8 cellular contexts compared by ENCODE assay signal in genomic region chr5:140565024-140565779, GRCh38. TPM values are rescaled to one million over a fixed set of nuclear protein-coding genes. Genes with fewer than 3 reads are reported as not detected.
DNase-seq lines count a peak whose midpoint lies in the region; ATAC-seq and TF ChIP-seq lines count a peak whose summit lies in the region.

No MANE protein-coding gene starts in this region.

- H3K4me2 ChIP-seq in Loucy (ENCODE audit: low read depth, low read length, poor library complexity, severe bottlenecking), result peak overlapping the region; percentile 87

- H3K9ac ChIP-seq in Loucy (ENCODE audit: low read depth, low read length, poor library complexity, severe bottlenecking), result peak overlapping the region; percentile 97

- H2AFZ ChIP-seq in Loucy (ENCODE audit: low read length), result peak overlapping the region; percentile 86

- no peak for TF ChIP-seq CTCF in Loucy (conservative IDR thresholded peaks at IDR 0.05; ENCODE audit: low read length)

- no peak for DNase-seq in natural killer cell treated with Interleukin-12 subunit alpha and Interleukin-12 subunit beta and Interleukin-15 and Interleukin-18, amount 100 ng/mL, for 72 hours (ENCODE audit: low spot score)
- DNase-seq in NCI-H1694 treated with DMSO at 0.1 percent for 48 hours (lab: John Stamatoyannopoulos, UW), result no peak
- no peak for DNase-seq in NCI-H2196 (lab: John Stamatoyannopoulos, UW; ENCODE audit: unreplicated experiment)
- DNase-seq in stimulated activated CD4-positive, alpha-beta T cell treated with anti-CD3 and anti-CD28 coated beads, Interleukin-4, amount 100 ng/mL, for 1 hour, result no peak
- DNase-seq in NCI-H146 treated with DMSO at 0.1 percent for 48 hours (lab: John Stamatoyannopoulos, UW; ENCODE audit: unreplicated experiment), result no peak

- no peaks in the 10 kb centered on the region for H3K27me3 ChIP-seq in Loucy (ENCODE audit: insufficient read depth, low read length, poor library complexity, severe bottlenecking)

- peaks cover 6% of the 10 kb centered on the region for H4K20me1 ChIP-seq in Loucy (ENCODE audit: insufficient read depth, low read length, poor library complexity, severe bottlenecking)

- H3K4me3 Mint-ChIP-seq in dendritic cell treated with granulocyte-macrophage colony-stimulating factor and Interleukin-4, amounts not matched to agents 40 ng/mL and 50 ng/mL, for 4 days, result peak overlapping the region; percentile 96
- H3K4me3 Mint-ChIP-seq in natural killer cell treated with Interleukin-12 subunit alpha and Interleukin-12 subunit beta and Interleukin-15 and Interleukin-18, amount 100 ng/mL, for 72 hours, result peak overlapping the region; percentile 94

- peaks cover 65% of the 10 kb centered on the region for H3K36me3 Mint-ChIP-seq in dendritic cell treated with granulocyte-macrophage colony-stimulating factor and Interleukin-4, amounts not matched to agents 40 ng/mL and 50 ng/mL, for 4 days (ENCODE audit: low read depth)
- peaks cover 5% of the 10 kb centered on the region for H3K36me3 Mint-ChIP-seq in natural killer cell treated with Interleukin-12 subunit alpha and Interleukin-12 subunit beta and Interleukin-15 and Interleukin-18, amount 100 ng/mL, for 72 hours

- no peaks in the 10 kb centered on the region for H3K9me3 ChIP-seq in Loucy (ENCODE audit: insufficient read depth, low read depth, low read length)

- intact Hi-C loops in dendritic cell treated with granulocyte-macrophage colony-stimulating factor and Interleukin-4, amounts not matched to agents 40 ng/mL and 50 ng/mL, for 4 days (cut with micrococcal nuclease), result loop anchor here (2.0 kb wide), 1 partner anchor 74 kb away; the partner anchor contains the start of gene TMCO6

- ATAC-seq in GM18868 (IDR thresholded peaks at IDR 0.05; ENCODE audit: unreplicated experiment), result peak; percentile 0
- ATAC-seq in natural killer cell treated with Interleukin-12 subunit alpha and Interleukin-12 subunit beta and Interleukin-15 and Interleukin-18, amount 100 ng/mL, for 72 hours, result no peak

- H3K4me1 ChIP-seq in Loucy (ENCODE audit: insufficient read depth, low read length, poor library complexity, severe bottlenecking), result peaks cover 28% of the 10 kb centered on the region

- H3F3A ChIP-seq in Loucy (ENCODE audit: low read depth), result no peaks in the 10 kb centered on the region

- peaks cover 67% of the 10 kb centered on the region for H3K4me1 Mint-ChIP-seq in dendritic cell treated with granulocyte-macrophage colony-stimulating factor and Interleukin-4, amounts not matched to agents 40 ng/mL and 50 ng/mL, for 4 days (ENCODE audit: low read depth)
- H3K4me1 Mint-ChIP-seq in natural killer cell treated with Interleukin-12 subunit alpha and Interleukin-12 subunit beta and Interleukin-15 and Interleukin-18, amount 100 ng/mL, for 72 hours (ENCODE audit: low read depth in 2 of 2), result peaks cover 47 to 49% of the 10 kb centered on the region in 2 donors

- H3K9me3 Mint-ChIP-seq in dendritic cell treated with granulocyte-macrophage colony-stimulating factor and Interleukin-4, amounts not matched to agents 40 ng/mL and 50 ng/mL, for 4 days, result no peaks in the 10 kb centered on the region
- no peaks in the 10 kb centered on the region for H3K9me3 Mint-ChIP-seq in natural killer cell treated with Interleukin-12 subunit alpha and Interleukin-12 subunit beta and Interleukin-15 and Interleukin-18, amount 100 ng/mL, for 72 hours

- peaks cover 47% of the 10 kb centered on the region for H3K79me2 ChIP-seq in Loucy (ENCODE audit: insufficient read depth, low read length)

- no peaks in the 10 kb centered on the region for H3K9me2 ChIP-seq in Loucy (replicated peaks; ENCODE audit: low read depth, low read length)

- H3K27ac Mint-ChIP-seq in dendritic cell treated with granulocyte-macrophage colony-stimulating factor and Interleukin-4, amounts not matched to agents 40 ng/mL and 50 ng/mL, for 4 days, result peak overlapping the region; percentile 97
- H3K27ac Mint-ChIP-seq in natural killer cell treated with Interleukin-12 subunit alpha and Interleukin-12 subunit beta and Interleukin-15 and Interleukin-18, amount 100 ng/mL, for 72 hours, result peak overlapping the region; percentile 88 to 96

- peaks cover 3% of the 10 kb centered on the region; the same call in 1 of the 2 replicates for H3K36me3 ChIP-seq in Loucy (ENCODE audit: insufficient read depth, low read length)

- H3K4me3 ChIP-seq in Loucy (ENCODE audit: low read length, poor library complexity, severe bottlenecking), result peak overlapping the region; percentile 99

- no peaks in the 10 kb centered on the region for H3K27me3 Mint-ChIP-seq in dendritic cell treated with granulocyte-macrophage colony-stimulating factor and Interleukin-4, amounts not matched to agents 40 ng/mL and 50 ng/mL, for 4 days
- H3K27me3 Mint-ChIP-seq in natural killer cell treated with Interleukin-12 subunit alpha and Interleukin-12 subunit beta and Interleukin-15 and Interleukin-18, amount 100 ng/mL, for 72 hours, result no peaks in the 10 kb centered on the region

RNA-seq across cellular contexts. Expression of gene SLC35A4, which starts 0.6 kb away (rescaled TPM):
- total RNA-seq in natural killer cell treated with Interleukin-12 subunit alpha and Interleukin-12 subunit beta and Interleukin-15 and Interleukin-18, amount 100 ng/mL, for 72 hours, result 10 to 100 TPM; 73.8 to 97.3 TPM

RNA-seq across cellular contexts. Expression of gene APBB3, which starts 0.8 kb away (rescaled TPM):
- total RNA-seq in natural killer cell treated with Interleukin-12 subunit alpha and Interleukin-12 subunit beta and Interleukin-15 and Interleukin-18, amount 100 ng/mL, for 72 hours, result 10 to 100 TPM; 12.8 to 25.8 TPM

RNA-seq across cellular contexts. Expression of gene SRA1, which starts 7.9 kb away (rescaled TPM):
- 10 to 100 TPM; 61.4 to 64.7 TPM for total RNA-seq in natural killer cell treated with Interleukin-12 subunit alpha and Interleukin-12 subunit beta and Interleukin-15 and Interleukin-18, amount 100 ng/mL, for 72 hours

RNA-seq across cellular contexts. Expression of gene EIF4EBP3, which starts 17.7 kb away (rescaled TPM):
- total RNA-seq in natural killer cell treated with Interleukin-12 subunit alpha and Interleukin-12 subunit beta and Interleukin-15 and Interleukin-18, amount 100 ng/mL, for 72 hours, result 1 to 10 TPM; 7.0 to 8.6 TPM
